Comparison of ENCODE assay signal across 25 cellular contexts in the genomic region with DNA sequence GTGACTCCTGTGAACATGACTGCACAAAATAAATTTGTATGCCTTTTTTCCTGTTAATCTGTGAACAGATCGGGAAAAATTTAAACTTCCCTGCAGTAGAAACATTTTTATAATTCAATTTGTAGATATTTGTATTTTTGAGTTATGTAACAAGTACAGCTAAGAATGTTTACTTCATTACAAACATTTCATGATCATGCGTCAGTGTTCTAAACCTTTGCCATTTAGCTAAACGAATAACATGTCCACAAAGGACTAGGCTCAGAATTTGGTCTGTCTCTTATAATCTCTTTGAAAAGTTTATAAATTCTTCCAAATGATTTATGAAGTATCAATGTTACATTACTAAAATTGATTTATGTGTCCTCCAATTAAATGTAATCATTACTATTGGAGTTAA.
"Had no signal": no experiment of that assay in that cellular context is flagged by ENCODE, and none has a peak within 500 bp of the region (broad histone marks: within the 10 kb centered on the region; RNA-seq: fewer than 3 reads in every experiment).

No MANE protein-coding gene starts in this region.

- H3K36me3 Mint-ChIP-seq: natural killer cell treated with Interleukin-12 subunit alpha and Interleukin-12 subunit beta and Interleukin-15 and Interleukin-18, amount 100 ng/mL, for 72 hours; stimulated activated effector memory CD8-positive, alpha-beta T cell treated with anti-CD3 and anti-CD28 coated beads, Interleukin-12 subunit alpha, Interleukin-12 subunit beta, amount 100 ng/mL, for 72 hours; stimulated activated naive B cell treated with anti-CD40 and anti-IgM and Interleukin-4, amounts not matched to agents 10 μg/mL and 1 μg/mL and 100 μg/mL, for 72 hours had no signal

- H3K27ac ChIP-seq: neutrophil, pancreas, prostate gland, right lobe of liver, thoracic aorta, thyroid gland, tibial nerve, upper lobe of left lung, vagina had no signal

- H3K9me3 ChIP-seq: neutrophil, pancreas, prostate gland, right lobe of liver, sigmoid colon, stomach, thoracic aorta, thyroid gland, tibial nerve, upper lobe of left lung, vagina had no signal

- H3K4me1 Mint-ChIP-seq: nephron progenitor cell; neural crest cell; stimulated activated effector memory CD8-positive, alpha-beta T cell treated with anti-CD3 and anti-CD28 coated beads, Interleukin-12 subunit alpha, Interleukin-12 subunit beta, amount 100 ng/mL, for 72 hours; stimulated activated naive B cell treated with anti-CD40 and anti-IgM and Interleukin-4, amounts not matched to agents 10 μg/mL and 1 μg/mL and 100 μg/mL, for 72 hours had no signal

- H3K4me3 Mint-ChIP-seq: natural killer cell treated with Interleukin-12 subunit alpha and Interleukin-12 subunit beta and Interleukin-15 and Interleukin-18, amount 100 ng/mL, for 72 hours; nephron progenitor cell; neural crest cell; stimulated activated effector memory CD8-positive, alpha-beta T cell treated with anti-CD3 and anti-CD28 coated beads, Interleukin-12 subunit alpha, Interleukin-12 subunit beta, amount 100 ng/mL, for 72 hours; stimulated activated naive B cell treated with anti-CD40 and anti-IgM and Interleukin-4, amounts not matched to agents 10 μg/mL and 1 μg/mL and 100 μg/mL, for 72 hours; stimulated activated naive CD8-positive, alpha-beta T cell treated with anti-CD3 and anti-CD28 coated beads, Interleukin-15, Interleukin-2, amounts not matched to agents 100 ng/mL and 50 ng/mL, for 24 hours had no signal

- H3K36me3 ChIP-seq: neutrophil, pancreas, prostate gland, right lobe of liver, thoracic aorta, thyroid gland, upper lobe of left lung, vagina had no signal

- H3K9me3 Mint-ChIP-seq: natural killer cell treated with Interleukin-12 subunit alpha and Interleukin-12 subunit beta and Interleukin-15 and Interleukin-18, amount 100 ng/mL, for 72 hours; neural crest cell; stimulated activated effector memory CD8-positive, alpha-beta T cell treated with anti-CD3 and anti-CD28 coated beads, Interleukin-12 subunit alpha, Interleukin-12 subunit beta, amount 100 ng/mL, for 72 hours; stimulated activated naive B cell treated with anti-CD40 and anti-IgM and Interleukin-4, amounts not matched to agents 10 μg/mL and 1 μg/mL and 100 μg/mL, for 72 hours; stimulated activated naive CD8-positive, alpha-beta T cell treated with anti-CD3 and anti-CD28 coated beads, Interleukin-15, Interleukin-2, amounts not matched to agents 100 ng/mL and 50 ng/mL, for 24 hours had no signal

- H3K27me3 Mint-ChIP-seq: stimulated activated naive B cell treated with anti-CD40 and anti-IgM and Interleukin-4, amounts not matched to agents 10 μg/mL and 1 μg/mL and 100 μg/mL, for 72 hours; stimulated activated naive CD8-positive, alpha-beta T cell treated with anti-CD3 and anti-CD28 coated beads, Interleukin-15, Interleukin-2, amounts not matched to agents 100 ng/mL and 50 ng/mL, for 24 hours had no signal

- H3K4me1 ChIP-seq: pancreas, prostate gland, right lobe of liver, thyroid gland, tibial nerve, upper lobe of left lung, vagina had no signal

- ATAC-seq: natural killer cell treated with Interleukin-12 subunit alpha and Interleukin-12 subunit beta and Interleukin-15 and Interleukin-18, amount 100 ng/mL, for 72 hours; pancreas; right cardiac atrium; right lobe of liver; stimulated activated effector memory CD8-positive, alpha-beta T cell treated with anti-CD3 and anti-CD28 coated beads, Interleukin-12 subunit alpha, Interleukin-12 subunit beta, amount 100 ng/mL, for 72 hours; stimulated activated naive B cell treated with anti-CD40 and anti-IgM and Interleukin-4, amounts not matched to agents 10 μg/mL and 1 μg/mL and 100 μg/mL, for 72 hours had no signal

- H3K4me3 ChIP-seq: pancreas, prostate gland, right lobe of liver, sigmoid colon, stomach, thoracic aorta, thyroid gland, tibial nerve, upper lobe of left lung, vagina had no signal

- H3K27ac Mint-ChIP-seq: natural killer cell treated with Interleukin-12 subunit alpha and Interleukin-12 subunit beta and Interleukin-15 and Interleukin-18, amount 100 ng/mL, for 72 hours; nephron progenitor cell; stimulated activated effector memory CD8-positive, alpha-beta T cell treated with anti-CD3 and anti-CD28 coated beads, Interleukin-12 subunit alpha, Interleukin-12 subunit beta, amount 100 ng/mL, for 72 hours; stimulated activated naive B cell treated with anti-CD40 and anti-IgM and Interleukin-4, amounts not matched to agents 10 μg/mL and 1 μg/mL and 100 μg/mL, for 72 hours; stimulated activated naive CD8-positive, alpha-beta T cell treated with anti-CD3 and anti-CD28 coated beads, Interleukin-15, Interleukin-2, amounts not matched to agents 100 ng/mL and 50 ng/mL, for 24 hours had no signal

- DNase-seq: nephron progenitor cell; nucleus accumbens; pancreas; right cardiac atrium; right lobe of liver; sigmoid colon; small intestine; stimulated activated CD4-positive, alpha-beta T cell treated with anti-CD3 and anti-CD28 coated beads, Interleukin-15, amount 100 ng/mL, for 24 hours; stimulated activated CD4-positive, alpha-beta T cell treated with anti-CD3 and anti-CD28 coated beads, Interleukin-2, amount 100 ng/mL, for 24 hours; stimulated activated CD4-positive, alpha-beta T cell treated with anti-CD3 and anti-CD28 coated beads, Interleukin-2, amount 100 ng/mL, for 48 hours; stimulated activated CD4-positive, alpha-beta T cell treated with anti-CD3 and anti-CD28 coated beads, Interleukin-4, amount 100 ng/mL, for 24 hours; stimulated activated naive B cell treated with anti-CD40 and anti-IgM and Interleukin-4, amounts not matched to agents 10 μg/mL and 1 μg/mL and 100 μg/mL, for 72 hours; stimulated activated naive CD4-positive, alpha-beta T cell treated with Interleukin-2 at 50 U/mL for 16 hours; stomach; thyroid gland; upper lobe of left lung had no signal

- H3K27me3 ChIP-seq: pancreas, right lobe of liver, sigmoid colon, stomach, thyroid gland, tibial nerve, upper lobe of left lung, vagina had no signal
